In the genomic region with DNA sequence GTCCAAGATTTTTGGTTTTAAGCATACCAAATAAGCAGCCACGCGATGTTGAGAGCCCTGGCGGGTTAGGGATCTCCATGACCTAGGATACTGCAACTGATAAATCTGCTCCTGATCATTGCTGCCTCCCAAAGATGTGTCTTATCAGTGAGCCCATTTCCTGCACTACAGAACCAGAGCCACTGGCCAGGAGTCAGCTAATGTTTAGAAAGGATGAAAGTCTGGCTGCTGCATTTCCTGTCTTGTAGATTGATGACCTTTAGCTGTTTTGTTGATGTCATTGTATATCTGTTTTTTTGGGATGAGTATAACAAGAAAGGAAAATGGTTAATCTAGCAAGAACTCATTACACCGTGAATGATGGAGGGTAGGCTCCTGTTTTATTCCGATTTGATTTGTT, we compare ENCODE assay signal across 24 cellular contexts.
"Had no signal": no experiment of that assay in that cellular context is flagged by ENCODE, and none has a peak within 500 bp of the region (broad histone marks: within the 10 kb centered on the region; RNA-seq: fewer than 3 reads in every experiment).

No MANE protein-coding gene starts in this region.

- H3K4me1 ChIP-seq: breast epithelium, colonic mucosa had no signal

- FAIRE-seq: kidney had no signal

- H3K9me3 ChIP-seq: breast epithelium, colonic mucosa, esophagus muscularis mucosa, gastroesophageal sphincter, upper lobe of left lung had no signal

- DNase-seq: activated B cell treated with CpG ODN at 0.5 μM for 24 hours; activated CD4-positive, alpha-beta T cell treated with anti-CD3 and anti-CD28 coated beads for 36 hours; activated CD4-positive, alpha-beta T cell treated with anti-CD3 and anti-CD28 coated beads, Interleukin-2, amount 50 U/mL, for 4 hours; activated CD8-positive, alpha-beta memory T cell treated with anti-CD3 and anti-CD28 coated beads for 24 hours; activated CD8-positive, alpha-beta memory T cell treated with anti-CD3 and anti-CD28 coated beads, Interleukin-2, amount 50 U/mL, for 4 hours; activated naive CD4-positive, alpha-beta T cell; activated naive CD8-positive, alpha-beta T cell treated with anti-CD3 and anti-CD28 coated beads for 36 hours; activated T-cell treated with anti-CD3 and anti-CD28 coated beads, Interleukin-2, amount 50 U/mL, for 24 hours; amniotic stem cell; colonic mucosa; dorsolateral prefrontal cortex; effector memory CD8-positive, alpha-beta T cell; head of caudate nucleus; kidney; left ventricle myocardium superior; occipital lobe; stimulated activated CD4-positive, alpha-beta T cell treated with anti-CD3 and anti-CD28 coated beads, Interleukin-4, amount 100 ng/mL, for 24 hours; stimulated activated naive CD8-positive, alpha-beta T cell treated with anti-CD3 and anti-CD28 coated beads, Interleukin-15, Interleukin-2, amounts not matched to agents 100 U/mL and 50 U/mL, for 24 hours; SW 1271; T-helper 17 cell; upper lobe of left lung had no signal

- H3K27me3 ChIP-seq: breast epithelium, colonic mucosa, dorsolateral prefrontal cortex, esophagus muscularis mucosa, gastroesophageal sphincter, upper lobe of left lung had no signal

- H3K27ac ChIP-seq: colonic mucosa, dorsolateral prefrontal cortex, esophagus muscularis mucosa, gastroesophageal sphincter, upper lobe of left lung had no signal

- ATAC-seq: activated CD4-positive, alpha-beta T cell treated with anti-CD3 and anti-CD28 coated beads for 36 hours; effector memory CD8-positive, alpha-beta T cell; gastroesophageal sphincter; stimulated activated naive CD8-positive, alpha-beta T cell treated with anti-CD3 and anti-CD28 coated beads, Interleukin-15, Interleukin-2, amounts not matched to agents 100 U/mL and 50 U/mL, for 24 hours; T-helper 17 cell had no signal

- H3K4me3 ChIP-seq: breast epithelium, colonic mucosa, dorsolateral prefrontal cortex, esophagus muscularis mucosa, gastroesophageal sphincter, upper lobe of left lung had no signal

- H3K36me3 ChIP-seq: breast epithelium, colonic mucosa, esophagus muscularis mucosa, gastroesophageal sphincter, upper lobe of left lung had no signal
